4 cellular contexts compared by ENCODE assay signal in genomic region chr3:167012691-167013090, GRCh38.
TF ChIP-seq lines count a peak whose summit lies in the region.

No MANE protein-coding gene starts in this region.

TF ChIP-seq in HepG2, 621 proteins besides CTCF, POLR2A, EP300 and RAD21:
- TF ChIP-seq TBL1XR1 (IDR thresholded peaks at IDR 0.05; ENCODE audit: borderline replicate concordance, low read length, partially characterized antibody) (no peak), CEBPB (IDR thresholded peaks at IDR 0.05; ENCODE audit: borderline replicate concordance, low read depth, low read length) (peak; percentile 81)

TF ChIP-seq in IMR-90, 13 proteins besides CTCF, POLR2A, EP300 and RAD21:
- TF ChIP-seq BHLHE40 (IDR thresholded peaks at IDR 0.05; ENCODE audit: low read depth, low read length) (no peak), ELK1 (IDR thresholded peaks at IDR 0.05; ENCODE audit: borderline replicate concordance, low read depth, low read length) (no peak), RCOR1 (IDR thresholded peaks at IDR 0.05; ENCODE audit: insufficient replicate concordance, low read length) (no peak), CEBPB (IDR thresholded peaks at IDR 0.05; ENCODE audit: low read depth, low read length) (peak; percentile 75), NFE2L2 (IDR thresholded peaks at IDR 0.05; ENCODE audit: low read depth, low read length) (no peak), USF2 (IDR thresholded peaks at IDR 0.05; ENCODE audit: low read depth, low read length) (no peak)
TF ChIP-seq in IMR-90: peak in this region for 1.

TF ChIP-seq in Ishikawa, 13 proteins besides CTCF, POLR2A, EP300 and RAD21:
- TF ChIP-seq CEBPB (IDR thresholded peaks at IDR 0.05) (0 out of 2 replicates have a peak, but pooled peaks have one; percentile 9), TEAD4 (IDR thresholded peaks at IDR 0.05) (no peak)

TF ChIP-seq in K562, 482 proteins besides CTCF, POLR2A, EP300 and RAD21:
- TF ChIP-seq CEBPG (CRISPR knock-in tag; IDR thresholded peaks at IDR 0.05) (no peak), CEBPG (tag; conservative IDR thresholded peaks at IDR 0.05 in 1 of 2, IDR thresholded peaks at IDR 0.05 in 1 of 2) (peak in 1 of 2 experiments; percentile 83; a peak in 2 of 4 replicates), CEBPB (tag; IDR thresholded peaks at IDR 0.05) (peak; percentile 58; the same call in 1 of the 2 replicates), ATF4 (CRISPR knock-in tag; IDR thresholded peaks at IDR 0.05) (no peak)
